ENCODE assay signal across 1 cellular context in genomic region chr2:233213975-233214374, GRCh38.
TF ChIP-seq lines count a peak whose summit lies in the region.

No MANE protein-coding gene starts in this region.

TF ChIP-seq in HepG2, 621 proteins besides CTCF, POLR2A, EP300 and RAD21:
- TF ChIP-seq CEBPB (IDR thresholded peaks at IDR 0.05; ENCODE audit: borderline replicate concordance, low read depth, low read length) (peak; percentile 61; the same call in 1 of the 2 replicates), PTBP1 (IDR thresholded peaks at IDR 0.05; ENCODE audit: low read depth, low read length, poor library complexity, severe bottlenecking) (no peak), ZKSCAN1 (IDR thresholded peaks at IDR 0.05; ENCODE audit: low read length) (no peak)
